In genomic region chr14:81066672-81067071, GRCh38 we compare ENCODE assay signal across 26 cellular contexts.
"Had no signal": no experiment of that assay in that cellular context is flagged by ENCODE, and none has a peak within 500 bp of the region (broad histone marks: within the 10 kb centered on the region; RNA-seq: fewer than 3 reads in every experiment).

No MANE protein-coding gene starts in this region.

- H3K27me3 ChIP-seq: cardiac muscle cell, gastroesophageal sphincter, right atrium auricular region, stomach, tibial artery, upper lobe of right lung had no signal

- H3K79me2 ChIP-seq: hepatocyte had no signal

- H3K9me3 ChIP-seq: right atrium auricular region had no signal

- DNase-seq: activated CD4-positive, alpha-beta T cell treated with anti-CD3 and anti-CD28 coated beads for 4 hours; activated CD4-positive, alpha-beta T cell treated with anti-CD3 and anti-CD28 coated beads, Interleukin-2, amount 50 U/mL, for 4 hours; activated effector memory CD4-positive, alpha-beta T cell treated with Interleukin-2 at 50 U/mL for 16 hours; activated naive CD4-positive, alpha-beta T cell treated with Interleukin-2 at 50 U/mL for 16 hours; anterior cingulate cortex; cerebellar nuclear complex; dorsolateral prefrontal cortex; effector memory CD4-positive, alpha-beta T cell; islet precursor cell; left ventricle myocardium inferior; mesendoderm; mucosa of descending colon; stimulated activated CD4-positive, alpha-beta T cell treated with anti-CD3 and anti-CD28 coated beads, Interleukin-15, amount 100 ng/mL, for 24 hours; stimulated activated CD4-positive, alpha-beta T cell treated with anti-CD3 and anti-CD28 coated beads, Interleukin-2, amount 100 ng/mL, for 24 hours; stimulated activated naive B cell treated with anti-CD40 and anti-IgM and Interleukin-4, amounts not matched to agents 10 μg/mL and 1 μg/mL and 100 μg/mL, for 72 hours; stomach; tibial artery; upper lobe of right lung had no signal

- ATAC-seq: gastroesophageal sphincter; mucosa of descending colon; natural killer cell treated with Interleukin-12 subunit alpha and Interleukin-12 subunit beta and Interleukin-15 and Interleukin-18, amount 100 ng/mL, for 72 hours; stimulated activated naive B cell treated with anti-CD40 and anti-IgM and Interleukin-4, amounts not matched to agents 10 μg/mL and 1 μg/mL and 100 μg/mL, for 72 hours; upper lobe of right lung had no signal

- H2AFZ ChIP-seq: hepatocyte had no signal

- H3K4me2 ChIP-seq: hepatocyte had no signal

- H3K4me3 ChIP-seq: cardiac muscle cell, coronary artery, dorsolateral prefrontal cortex, gastroesophageal sphincter, hepatocyte, left ventricle myocardium inferior, lung, mucosa of descending colon, right atrium auricular region, stomach, tibial artery, upper lobe of right lung had no signal

- H3K4me1 ChIP-seq: left ventricle myocardium inferior, right atrium auricular region, stomach, tibial artery, upper lobe of right lung had no signal

- H3K27ac ChIP-seq: cardiac muscle cell, coronary artery, dorsolateral prefrontal cortex, gastroesophageal sphincter, hepatocyte, left ventricle myocardium inferior, right atrium auricular region, stomach, tibial artery, upper lobe of right lung, VCaP had no signal

- H3K36me3 ChIP-seq: cardiac muscle cell, gastroesophageal sphincter, left ventricle myocardium inferior, right atrium auricular region, stomach, tibial artery, upper lobe of right lung had no signal
